1 cellular context compared by ENCODE assay signal in the genomic region with DNA sequence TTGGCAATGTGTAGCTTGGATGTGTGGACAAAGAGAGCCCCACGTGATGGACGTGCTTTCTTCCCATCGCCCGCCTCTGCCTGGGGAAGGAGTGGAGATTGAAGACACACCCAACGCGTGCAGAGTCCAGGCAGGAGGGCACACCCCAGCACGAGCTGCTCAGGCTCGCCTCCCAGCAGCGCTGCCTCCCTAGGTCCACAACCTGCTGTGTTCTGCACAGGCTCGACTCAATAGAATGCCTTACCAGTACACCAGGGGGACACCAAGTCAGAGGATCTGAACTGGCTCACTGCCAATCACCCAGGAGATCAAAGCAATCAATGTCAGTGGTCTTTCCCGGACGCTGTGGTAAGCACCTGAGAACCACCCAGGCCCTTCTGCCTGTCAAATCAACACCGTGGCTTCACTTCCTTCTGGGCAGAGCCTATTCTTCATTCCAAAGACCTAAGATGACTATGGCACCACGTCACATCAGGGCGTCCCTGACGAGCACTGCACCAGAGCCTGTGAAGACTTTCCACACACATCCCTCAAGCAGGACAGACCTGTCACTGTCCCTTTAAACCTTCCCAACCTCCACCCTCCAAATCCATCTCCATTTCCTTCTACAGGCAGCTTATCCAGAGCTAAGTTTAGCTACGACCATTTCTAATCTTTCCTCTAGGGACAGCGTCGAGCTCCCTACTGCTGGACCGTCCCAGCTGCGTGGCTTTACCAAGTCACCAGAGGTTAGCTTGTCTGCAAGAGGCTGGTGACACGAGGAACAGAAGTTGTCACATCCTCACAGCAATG.
TF ChIP-seq lines count a peak whose summit lies in the region.

No MANE protein-coding gene starts in this region.

TF ChIP-seq in WTC11, 78 proteins besides CTCF, POLR2A, EP300 and RAD21 (continued from another document):
- no peak for TF ChIP-seq ZMAT4 (CRISPR knock-in tag; IDR thresholded peaks at IDR 0.05)
